1 cellular context compared by ENCODE assay signal in genomic region chr1:110339427-110340206, GRCh38.
A peak's percentile ranks its signal among the peaks of the same experiment; 100 is the strongest.
TF ChIP-seq lines count a peak whose summit lies in the region.

No MANE protein-coding gene starts in this region.

TF ChIP-seq in HepG2, 621 proteins besides CTCF, POLR2A, EP300 and RAD21 (continued from another document and continues in another):
- TF ChIP-seq FOXO1 (CRISPR knock-in tag; IDR thresholded peaks at IDR 0.05) (peak; percentile 34; the same call in 1 of the 2 replicates), ZNF644 (CRISPR knock-in tag; IDR thresholded peaks at IDR 0.05; ENCODE audit: low read depth) (no peak), POLR2AphosphoS2 (IDR thresholded peaks at IDR 0.05; ENCODE audit: low read depth, low read length) (no peak), KLF12 (CRISPR knock-in tag; IDR thresholded peaks at IDR 0.05; ENCODE audit: borderline replicate concordance) (no peak), ZBTB39 (CRISPR knock-in tag; IDR thresholded peaks at IDR 0.05) (no peak), ZBTB14 (CRISPR knock-in tag; IDR thresholded peaks at IDR 0.05) (no peak), ZNF503 (CRISPR knock-in tag; IDR thresholded peaks at IDR 0.05) (no peak), CREB3 (CRISPR knock-in tag; IDR thresholded peaks at IDR 0.05) (no peak), ZNF704 (CRISPR knock-in tag; IDR thresholded peaks at IDR 0.05; ENCODE audit: borderline replicate concordance) (no peak), GATA4 (IDR thresholded peaks at IDR 0.05; ENCODE audit: borderline replicate concordance, low read depth) (0 out of 2 replicates have a peak, but pooled peaks have one; percentile 15), SRSF9 (IDR thresholded peaks at IDR 0.05; ENCODE audit: borderline replicate concordance, insufficient read depth, low read depth, low read length, poor library complexity, severe bottlenecking) (no peak), RBAK (CRISPR knock-in tag; IDR thresholded peaks at IDR 0.05) (no peak), CSRNP2 (CRISPR knock-in tag; conservative IDR thresholded peaks at IDR 0.05; ENCODE audit: low read depth) (no peak), RFXAP (CRISPR knock-in tag; IDR thresholded peaks at IDR 0.05; ENCODE audit: borderline replicate concordance) (no peak), HOXD1 (CRISPR knock-in tag; IDR thresholded peaks at IDR 0.05) (peak; percentile 40; the same call in 1 of the 2 replicates), FUBP1 (CRISPR knock-in tag; IDR thresholded peaks at IDR 0.05; ENCODE audit: borderline replicate concordance) (no peak), ZNF30 (CRISPR knock-in tag; IDR thresholded peaks at IDR 0.05) (no peak), FLYWCH1 (CRISPR knock-in tag; IDR thresholded peaks at IDR 0.05) (no peak), ZNF318 (CRISPR knock-in tag; IDR thresholded peaks at IDR 0.05) (no peak), TFDP2 (CRISPR knock-in tag; IDR thresholded peaks at IDR 0.05) (no peak), ETS1 (CRISPR knock-in tag; IDR thresholded peaks at IDR 0.05) (no peak), RNF219 (CRISPR knock-in tag; IDR thresholded peaks at IDR 0.05) (peak; percentile 55; the same call in 1 of the 2 replicates), PCBP2 (optimal IDR thresholded peaks at IDR 0.05; ENCODE audit: low read depth, low read length, poor library complexity, severe bottlenecking) (no peak), NFRKB (IDR thresholded peaks at IDR 0.05) (no peak; the same call in none of the 2 replicates), ZNF329 (CRISPR knock-in tag; IDR thresholded peaks at IDR 0.05; ENCODE audit: low read depth) (no peak), ZNF136 (CRISPR knock-in tag; IDR thresholded peaks at IDR 0.05; ENCODE audit: low read depth) (no peak), GLI4 (CRISPR knock-in tag; IDR thresholded peaks at IDR 0.05; ENCODE audit: borderline replicate concordance) (no peak)
